In the genomic region with DNA sequence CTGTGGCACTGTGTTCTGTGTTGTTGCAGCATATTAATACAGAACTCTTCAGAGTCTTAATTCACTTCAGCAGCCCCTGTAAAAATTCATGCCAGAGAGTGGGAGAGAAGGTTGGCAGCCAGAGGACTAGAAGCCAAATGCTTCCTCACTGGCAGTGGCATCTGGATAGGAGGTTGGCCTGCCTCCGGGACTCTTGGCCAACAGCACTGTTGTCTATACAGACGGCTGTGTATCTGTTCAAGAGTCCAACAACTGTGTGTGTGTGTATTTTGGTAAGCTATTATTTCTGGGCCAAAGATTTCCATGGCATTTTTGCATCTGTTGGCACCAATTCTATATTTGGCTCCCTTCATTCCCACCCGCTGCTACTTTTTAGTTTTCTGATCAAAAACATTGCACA, we compare ENCODE assay signal across 13 cellular contexts.
"Had no signal": no experiment of that assay in that cellular context is flagged by ENCODE, and none has a peak within 500 bp of the region (broad histone marks: within the 10 kb centered on the region; RNA-seq: fewer than 3 reads in every experiment).

No MANE protein-coding gene starts in this region.

- H3K4me1 Mint-ChIP-seq: stimulated activated naive CD8-positive, alpha-beta T cell treated with anti-CD3 and anti-CD28 coated beads, Interleukin-15, amount 100 ng/mL, for 72 hours had no signal

- H3K4me3 Mint-ChIP-seq: activated naive CD8-positive, alpha-beta T cell; nephron progenitor cell; stimulated activated naive CD8-positive, alpha-beta T cell treated with anti-CD3 and anti-CD28 coated beads, Interleukin-15, amount 100 ng/mL, for 72 hours had no signal

- ATAC-seq: stimulated activated naive CD8-positive, alpha-beta T cell treated with anti-CD3 and anti-CD28 coated beads, Interleukin-15, amount 100 ng/mL, for 72 hours had no signal

- H3K36me3 Mint-ChIP-seq: activated naive CD8-positive, alpha-beta T cell had no signal

- DNase-seq: activated CD4-positive, alpha-beta T cell treated with anti-CD3 and anti-CD28 coated beads, Interleukin-2, amount 50 U/mL, for 4 hours; activated CD4-positive, CD25-positive, alpha-beta regulatory T cell treated with anti-CD3 and anti-CD28 coated beads, Interleukin-2, amount 50 U/mL, for 72 hours; activated effector memory CD4-positive, alpha-beta T cell treated with Interleukin-2 at 50 U/mL for 16 hours; activated T-cell treated with anti-CD3 and anti-CD28 coated beads, Interleukin-2, amount 50 U/mL, for 1 hour; aorta; colonic mucosa; effector CD4-positive, alpha-beta T cell; foreskin melanocyte; mesendoderm; nephron progenitor cell; stimulated activated CD4-positive, alpha-beta T cell treated with anti-CD3 and anti-CD28 coated beads, Interleukin-4, amount 100 ng/mL, for 4 hours; stimulated activated naive CD8-positive, alpha-beta T cell treated with anti-CD3 and anti-CD28 coated beads, Interleukin-15, amount 100 ng/mL, for 72 hours had no signal

- H3K27me3 Mint-ChIP-seq: activated naive CD8-positive, alpha-beta T cell; stimulated activated naive CD8-positive, alpha-beta T cell treated with anti-CD3 and anti-CD28 coated beads, Interleukin-15, amount 100 ng/mL, for 72 hours had no signal

- H3K9me3 Mint-ChIP-seq: nephron progenitor cell; stimulated activated naive CD8-positive, alpha-beta T cell treated with anti-CD3 and anti-CD28 coated beads, Interleukin-15, amount 100 ng/mL, for 72 hours had no signal

- H3K27ac Mint-ChIP-seq: activated naive CD8-positive, alpha-beta T cell; nephron progenitor cell; stimulated activated naive CD8-positive, alpha-beta T cell treated with anti-CD3 and anti-CD28 coated beads, Interleukin-15, amount 100 ng/mL, for 72 hours had no signal
